In genomic region chr19:18865973-18866799, GRCh38 we compare ENCODE assay signal across 8 cellular contexts. TPM values are rescaled to one million over a fixed set of nuclear protein-coding genes. Genes with fewer than 3 reads are reported as not detected.
DNase-seq lines count a peak whose midpoint lies in the region; ATAC-seq and TF ChIP-seq lines count a peak whose summit lies in the region.

No MANE protein-coding gene starts in this region.

- H3K9me3 Mint-ChIP-seq in HFFc6 (no peaks in the 10 kb centered on the region), T-cell (no peaks in the 10 kb centered on the region)

- no peak overlapping the region for H3K4me3 Mint-ChIP-seq in HFFc6
- H3K4me3 Mint-ChIP-seq in T-cell = no peak overlapping the region

- no peak for TF ChIP-seq POLR2A in adrenal gland (IDR thresholded peaks at IDR 0.05)

- peak; percentile 71 to 81 (median 78) for ATAC-seq in T-cell (replicated peaks in 1 of 4)
- peak; percentile 85 for ATAC-seq in left ventricle myocardium superior
- ATAC-seq in sciatic nerve = peak; percentile 82

- no peak overlapping the region for H3K27ac ChIP-seq in adrenal gland

- H3K36me3 Mint-ChIP-seq in HFFc6 (ENCODE audit: low read depth) (peaks cover 15% of the 10 kb centered on the region), T-cell (peaks cover 26% of the 10 kb centered on the region)

- DNase-seq in C1 segment of cervical spinal cord (lab: John Stamatoyannopoulos, UW) (peak in 12 of 14 donors; percentile 3 to 72 (median 43)), HFFc6 (peak; percentile 26), T-cell (peak in 30 of 34 experiments; percentile 23 to 64 (median 44)), adrenal gland (peak in 5 of 7 donors; percentile 51 to 75 (median 67)), left ventricle myocardium superior (peak; percentile 84), sciatic nerve (ENCODE audit: low spot score) (peak; percentile 80), NCI-H2107 treated with DMSO at 0.1 percent for 48 hours (lab: John Stamatoyannopoulos, UW; ENCODE audit: unreplicated experiment) (no peak), COR-L47 (lab: John Stamatoyannopoulos, UW) (no peak)

- no peaks in the 10 kb centered on the region for H3K4me1 Mint-ChIP-seq in HFFc6 (ENCODE audit: low read depth)
- H3K4me1 Mint-ChIP-seq in T-cell = peaks cover 3 to 8% (median 7%) of the 10 kb centered on the region in 3 donors

- peaks cover 0 to 5% of the 10 kb centered on the region in 2 donors for H3K4me1 ChIP-seq in adrenal gland (replicated peaks in 1 of 2)

- H3K27me3 ChIP-seq in adrenal gland = no peaks in the 10 kb centered on the region

- WGBS in adrenal gland, 4 donors = 20 to 42% (median 37%) methylated on average over 24 to 38 of the region's 38 CpGs

- H3K4me3 ChIP-seq in adrenal gland = no peak overlapping the region

- no peaks in the 10 kb centered on the region for H3K9me3 ChIP-seq in adrenal gland (replicated peaks in 1 of 3)

- POLR2A ChIA-PET in T-cell (lab: Charles Lee) = no interaction called here

- H3K27ac Mint-ChIP-seq in HFFc6 (no peak overlapping the region), T-cell (no peak overlapping the region)

- H3K36me3 ChIP-seq in adrenal gland (replicated peaks in 1 of 2) = peaks cover 0 to 72% of the 10 kb centered on the region in 2 donors

- TF ChIP-seq CTCF in HFFc6 (IDR thresholded peaks at IDR 0.05) (peak; percentile 98), adrenal gland (IDR thresholded peaks at IDR 0.05) (peak; percentile 80 to 98 (median 88))

- intact Hi-C loops in adrenal gland (cut with DNase I) (no loop called here), left ventricle myocardium superior (cut with micrococcal nuclease) (no loop called here), sciatic nerve (cut with DNase I) (no loop called here)

- H3K27me3 Mint-ChIP-seq in HFFc6 (ENCODE audit: insufficient read depth) (peaks cover 5% of the 10 kb centered on the region), T-cell (peaks cover 3 to 5% of the 10 kb centered on the region in 2 donors)

- CTCF ChIA-PET in T-cell (lab: Charles Lee) = no interaction called here

RNA-seq across cellular contexts. Expression of gene CERS1, which starts 29.8 kb away (rescaled TPM):
- 1 to 10 TPM in 5 of 6 experiments, under 1 TPM in 1; 0.96 to 2.1 (median 1.3) TPM for total RNA-seq in HFFc6 (2021; fragmentation: NEBNext Ultra II Directional; extraction: Animal tissue kit (Norgen Biotek cat#: 25700))
- total RNA-seq in T-cell = under 1 TPM in 2 of 5 donors, not detected in 3; 0.20 TPM
- 1 to 10 TPM in 2 of 8 donors, under 1 TPM in 3, not detected in 3; 0.29 to 2.6 (median 0.92) TPM for total RNA-seq in adrenal gland
- polyA plus RNA-seq in adrenal gland = 1 to 10 TPM; 1.8 to 4.3 (median 2.8) TPM
- 0.42 TPM for total RNA-seq in left ventricle myocardium superior
- 19.7 TPM for total RNA-seq in sciatic nerve

RNA-seq across cellular contexts. Expression of gene UPF1, which starts 34.4 kb away (rescaled TPM):
- total RNA-seq in HFFc6 (2021; fragmentation: NEBNext Ultra II Directional; extraction: Animal tissue kit (Norgen Biotek cat#: 25700)) = 10 to 100 TPM; 46.3 to 54.7 (median 51.4) TPM
- total RNA-seq in T-cell (100 to 1,000 TPM; 114 to 143 (median 127) TPM), adrenal gland (100 to 1,000 TPM in 1 of 8 donors, 10 to 100 TPM in 7; 57.7 to 141 (median 80.1) TPM), left ventricle myocardium superior (37.3 TPM), sciatic nerve (57.8 TPM)
- 10 to 100 TPM; 27.6 to 80.8 (median 55.1) TPM for polyA plus RNA-seq in adrenal gland

RNA-seq across cellular contexts. Expression of gene COPE, which starts 53.0 kb away (rescaled TPM):
- total RNA-seq in HFFc6 (2021; fragmentation: NEBNext Ultra II Directional; extraction: Animal tissue kit (Norgen Biotek cat#: 25700)) = 100 to 1,000 TPM; 268 to 315 (median 286) TPM
- total RNA-seq in T-cell = 100 to 1,000 TPM; 148 to 222 (median 189) TPM
- 100 to 1,000 TPM; 208 to 400 (median 312) TPM for total RNA-seq in adrenal gland
- polyA plus RNA-seq in adrenal gland = 100 to 1,000 TPM in 2 of 3 donors, 10 to 100 TPM in 1; 45.1 to 298 (median 245) TPM
- total RNA-seq in left ventricle myocardium superior = 140 TPM
- total RNA-seq in sciatic nerve = 104 TPM

RNA-seq across cellular contexts. Expression of gene DDX49, which starts 53.3 kb away (rescaled TPM):
- 10 to 100 TPM; 37.8 to 57.4 (median 44.0) TPM for total RNA-seq in HFFc6 (2021; fragmentation: NEBNext Ultra II Directional; extraction: Animal tissue kit (Norgen Biotek cat#: 25700))
- total RNA-seq in T-cell (10 to 100 TPM; 42.4 to 55.3 (median 48.1) TPM), adrenal gland (10 to 100 TPM; 29.1 to 51.2 (median 44.9) TPM), left ventricle myocardium superior (22.2 TPM), sciatic nerve (24.0 TPM)
- 100 to 1,000 TPM in 1 of 3 donors, 10 to 100 TPM in 2; 35.9 to 105 (median 88.9) TPM for polyA plus RNA-seq in adrenal gland

Comparison
In these comparisons a context has a peak if more than half of its experiments do, and no peak if none do; other contexts are left out.
1. DNase-seq: peak in C1 segment of cervical spinal cord (12 of 14), HFFc6 (single experiment), T-cell (30 of 34), adrenal gland (5 of 7), left ventricle myocardium superior (single experiment) and sciatic nerve (single experiment); none in NCI-H2107 treated with DMSO at 0.1 percent for 48 hours (single experiment) and COR-L47 (single experiment).
2. Peak in every context shown above with its lines, with median percentiles within 50 percentile points of each other: ATAC-seq.